13 cellular contexts compared by ENCODE assay signal in the genomic region with DNA sequence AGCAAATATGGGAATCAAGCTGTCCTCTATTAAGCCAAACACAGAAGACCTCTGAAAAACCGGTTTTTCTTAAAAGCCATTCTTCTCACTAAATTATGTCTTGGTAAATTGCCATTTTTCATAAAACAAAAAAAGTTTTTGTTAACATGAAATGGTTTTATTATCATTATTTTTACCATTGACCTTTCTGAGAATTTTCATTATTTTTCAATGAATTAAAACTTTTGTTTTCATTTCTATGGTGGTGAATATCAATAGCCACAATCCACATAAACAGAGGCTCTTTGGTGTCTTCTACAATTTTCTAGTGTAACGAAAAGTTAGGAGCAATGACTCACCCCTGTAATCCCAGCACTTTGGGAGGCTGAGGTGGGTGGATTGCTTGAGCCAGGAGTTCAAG. TPM values are rescaled to one million over a fixed set of nuclear protein-coding genes. Genes with fewer than 3 reads are reported as not detected.
DNase-seq lines count a peak whose midpoint lies in the region; ATAC-seq and TF ChIP-seq lines count a peak whose summit lies in the region.
"Had no signal": no experiment of that assay in that cellular context is flagged by ENCODE, and none has a peak within 500 bp of the region (broad histone marks: within the 10 kb centered on the region; RNA-seq: fewer than 3 reads in every experiment).

No MANE protein-coding gene starts in this region.

- H3K9me3 Mint-ChIP-seq in activated naive CD4-positive, alpha-beta T cell treated with anti-CD3 and anti-CD28 coated beads, Interleukin-2, amount 50 U/mL, for 24 hours = no peaks in the 10 kb centered on the region
- H3K9me3 Mint-ChIP-seq in endothelial cell (ENCODE audit: unreplicated experiment) = no peaks in the 10 kb centered on the region
- H3K9me3 Mint-ChIP-seq in stimulated activated naive CD8-positive, alpha-beta T cell treated with anti-CD3 and anti-CD28 coated beads, Interleukin-15, amount 100 ng/mL, for 72 hours = peaks cover 0 to 4% of the 10 kb centered on the region in 2 donors

- H3K4me3 Mint-ChIP-seq in activated naive CD4-positive, alpha-beta T cell treated with anti-CD3 and anti-CD28 coated beads, Interleukin-2, amount 50 U/mL, for 24 hours = peak overlapping the region; percentile 94
- H3K4me3 Mint-ChIP-seq in endothelial cell (ENCODE audit: unreplicated experiment) = peak overlapping the region; percentile 51
- peak overlapping the region; percentile 90 to 92 for H3K4me3 Mint-ChIP-seq in stimulated activated naive CD8-positive, alpha-beta T cell treated with anti-CD3 and anti-CD28 coated beads, Interleukin-15, amount 100 ng/mL, for 72 hours

- no peaks in the 10 kb centered on the region for H3K27me3 Mint-ChIP-seq in activated naive CD4-positive, alpha-beta T cell treated with anti-CD3 and anti-CD28 coated beads, Interleukin-2, amount 50 U/mL, for 24 hours
- H3K27me3 Mint-ChIP-seq in endothelial cell (ENCODE audit: unreplicated experiment) = peaks cover 9% of the 10 kb centered on the region
- H3K27me3 Mint-ChIP-seq in stimulated activated naive CD8-positive, alpha-beta T cell treated with anti-CD3 and anti-CD28 coated beads, Interleukin-15, amount 100 ng/mL, for 72 hours = no peaks in the 10 kb centered on the region

- DNase-seq in activated naive CD4-positive, alpha-beta T cell treated with anti-CD3 and anti-CD28 coated beads, Interleukin-2, amount 50 U/mL, for 16 hours = no peak
- DNase-seq in SK-MEL-5 (ENCODE audit: low read depth, low spot score) = peak; percentile 71
- no peak for DNase-seq in endothelial cell (ENCODE audit: low spot score)
- no peak for DNase-seq in stimulated activated naive CD8-positive, alpha-beta T cell treated with anti-CD3 and anti-CD28 coated beads, Interleukin-15, amount 100 ng/mL, for 72 hours
- no peak for DNase-seq in HPDE6-E6E7 (ENCODE audit: extremely low spot score)
- no peak for DNase-seq in glomerular visceral epithelial cell (ENCODE audit: extremely low spot score)
- DNase-seq in NCI-H1436 (lab: John Stamatoyannopoulos, UW) = no peak
- DNase-seq: activated CD8-positive, alpha-beta memory T cell treated with anti-CD3 and anti-CD28 coated beads, Interleukin-2, amount 50 U/mL, for 48 hours; IMR-90; NCI-H1694 treated with DMSO at 0.1 percent for 48 hours; transverse colon had no signal

- in situ Hi-C loops in SK-MEL-5 (cut with HindIII; ENCODE audit: low pct_unique_long_range_greater_than_20kb, low sequenced_read_pairs) = no loop called here

- ATAC-seq in stimulated activated naive CD8-positive, alpha-beta T cell treated with anti-CD3 and anti-CD28 coated beads, Interleukin-15, amount 100 ng/mL, for 72 hours = no peak
- ATAC-seq: Right ventricle myocardium inferior had no signal

- H3K4me1 Mint-ChIP-seq in activated naive CD4-positive, alpha-beta T cell treated with anti-CD3 and anti-CD28 coated beads, Interleukin-2, amount 50 U/mL, for 24 hours = peaks cover 25% of the 10 kb centered on the region
- peaks cover 14% of the 10 kb centered on the region for H3K4me1 Mint-ChIP-seq in endothelial cell (ENCODE audit: unreplicated experiment)
- H3K4me1 Mint-ChIP-seq in stimulated activated naive CD8-positive, alpha-beta T cell treated with anti-CD3 and anti-CD28 coated beads, Interleukin-15, amount 100 ng/mL, for 72 hours = peaks cover 25% of the 10 kb centered on the region

- TF ChIP-seq CTCF in endothelial cell (IDR thresholded peaks at IDR 0.05; ENCODE audit: unreplicated experiment) = no peak

- peaks cover 12% of the 10 kb centered on the region for H3K36me3 Mint-ChIP-seq in activated naive CD4-positive, alpha-beta T cell treated with anti-CD3 and anti-CD28 coated beads, Interleukin-2, amount 50 U/mL, for 24 hours
- H3K36me3 Mint-ChIP-seq in endothelial cell (ENCODE audit: low read depth, unreplicated experiment) = peaks cover 8% of the 10 kb centered on the region

- no peak overlapping the region for H3K27ac Mint-ChIP-seq in activated naive CD4-positive, alpha-beta T cell treated with anti-CD3 and anti-CD28 coated beads, Interleukin-2, amount 50 U/mL, for 24 hours
- no peak overlapping the region for H3K27ac Mint-ChIP-seq in endothelial cell (ENCODE audit: unreplicated experiment)
- no peak overlapping the region for H3K27ac Mint-ChIP-seq in stimulated activated naive CD8-positive, alpha-beta T cell treated with anti-CD3 and anti-CD28 coated beads, Interleukin-15, amount 100 ng/mL, for 72 hours

RNA-seq across cellular contexts. Expression of a gene that starts 2.1 kb away (rescaled TPM):
- 99.2 and 119 TPM in 2 replicates for total RNA-seq in SK-MEL-5 (2014; rRNA removed; shearing (Covaris generic))
- polyA plus RNA-seq in SK-MEL-5 (2015; cell fraction: cytosol; rRNA removed) = 161 and 199 TPM in 2 replicates
- 18.4 and 25.7 TPM in 2 replicates for polyA plus RNA-seq in SK-MEL-5 (2015; cell fraction: nucleus; rRNA removed)
- 113 TPM for total RNA-seq in endothelial cell (ENCODE audit: unreplicated experiment)

RNA-seq across cellular contexts. Expression of a gene that starts 57.1 kb away (rescaled TPM):
- 6.6 and 6.7 TPM in 2 replicates for total RNA-seq in SK-MEL-5 (2014; rRNA removed; shearing (Covaris generic))
- 14.2 and 16.8 TPM in 2 replicates for polyA plus RNA-seq in SK-MEL-5 (2015; cell fraction: cytosol; rRNA removed)
- polyA plus RNA-seq in SK-MEL-5 (2015; cell fraction: nucleus; rRNA removed) = 0.43 and 5.0 TPM in 2 replicates
- not detected for total RNA-seq in endothelial cell (ENCODE audit: unreplicated experiment)
